ENCODE assay signal across 16 cellular contexts in genomic region chrX:30806187-30806728, GRCh38.
DNase-seq lines count a peak whose midpoint lies in the region; ATAC-seq, FAIRE-seq and TF ChIP-seq lines count a peak whose summit lies in the region.
"Had no signal": no experiment of that assay in that cellular context is flagged by ENCODE, and none has a peak within 500 bp of the region (broad histone marks: within the 10 kb centered on the region; RNA-seq: fewer than 3 reads in every experiment).

No MANE protein-coding gene starts in this region.

- no peaks in the 10 kb centered on the region for H3K36me3 ChIP-seq in bronchial epithelial cell (ENCODE audit: control insufficient read depth, insufficient read depth, low read length)
- H3K36me3 ChIP-seq: BE2C had no signal

- no peaks in the 10 kb centered on the region for H3K27me3 ChIP-seq in bronchial epithelial cell (ENCODE audit: control insufficient read depth, insufficient read depth, low read length)
- H3K27me3 ChIP-seq: BE2C had no signal

- H3K9me3 Mint-ChIP-seq in memory B cell (no peaks in the 10 kb centered on the region), type B pancreatic cell (no peaks in the 10 kb centered on the region)

- TF ChIP-seq CTCF in bronchial epithelial cell (IDR thresholded peaks at IDR 0.05; ENCODE audit: insufficient read depth, low read length, severe bottlenecking), result no peak
- no peak for TF ChIP-seq CTCF in type B pancreatic cell (conservative IDR thresholded peaks at IDR 0.05)

- H3K27ac Mint-ChIP-seq in memory B cell (peak overlapping the region; percentile 58), type B pancreatic cell (no peak overlapping the region)
- H3K27ac Mint-ChIP-seq: CD4-positive, alpha-beta memory T cell had no signal

- H3K4me1 Mint-ChIP-seq in memory B cell, result no peaks in the 10 kb centered on the region
- H3K4me1 Mint-ChIP-seq in type B pancreatic cell (ENCODE audit: unreplicated experiment), result no peaks in the 10 kb centered on the region
- H3K4me1 Mint-ChIP-seq: CD4-positive, alpha-beta memory T cell had no signal

- ATAC-seq in memory B cell (ENCODE audit: low read depth) (no peak), GM21367 (IDR thresholded peaks at IDR 0.05; ENCODE audit: unreplicated experiment) (no peak), GM21526 (IDR thresholded peaks at IDR 0.05; ENCODE audit: low FRiP score, unreplicated experiment) (no peak)
- ATAC-seq: A549, HCT116 had no signal

- no peaks in the 10 kb centered on the region for H3K36me3 Mint-ChIP-seq in memory B cell
- H3K36me3 Mint-ChIP-seq in type B pancreatic cell, result no peaks in the 10 kb centered on the region
- H3K36me3 Mint-ChIP-seq: CD4-positive, alpha-beta memory T cell had no signal

- peak; percentile 43 for DNase-seq in bronchial epithelial cell (ENCODE audit: low read depth)
- no peak for DNase-seq in epithelial cell of prostate (ENCODE audit: low read depth, low spot score)
- no peak for DNase-seq in memory B cell (ENCODE audit: low spot score in 2 of 2)
- DNase-seq in type B pancreatic cell (ENCODE audit: extremely low spot score, unreplicated experiment), result peak; percentile 39
- no peak for DNase-seq in NCI-H2171 (lab: John Stamatoyannopoulos, UW)
- DNase-seq: BE2C; CD4-positive, alpha-beta memory T cell; DMS79 treated with DMSO at 0.1 percent for 48 hours; EL had no signal

- no peak overlapping the region for H3K4me3 Mint-ChIP-seq in memory B cell
- H3K4me3 Mint-ChIP-seq in type B pancreatic cell, result no peak overlapping the region
- H3K4me3 Mint-ChIP-seq: CD4-positive, alpha-beta memory T cell had no signal

- FAIRE-seq in bronchial epithelial cell (lab: Jason Lieb, UNC), result peak; percentile 88
- FAIRE-seq: A549, G401.6, GM12891 had no signal

- H3K27ac ChIP-seq in epithelial cell of prostate, result peak overlapping the region; percentile 46
- H3K27ac ChIP-seq: A549, C4-2B had no signal

- no peak overlapping the region for H3K4me3 ChIP-seq in bronchial epithelial cell (ENCODE audit: low read depth, low read length)
- H3K4me3 ChIP-seq: A549 had no signal

- no peaks in the 10 kb centered on the region for H3K27me3 Mint-ChIP-seq in memory B cell
- no peaks in the 10 kb centered on the region for H3K27me3 Mint-ChIP-seq in type B pancreatic cell
- H3K27me3 Mint-ChIP-seq: CD4-positive, alpha-beta memory T cell had no signal

Comparison
In these comparisons a context has a peak if more than half of its experiments do, and no peak if none do; other contexts are left out.
1. DNase-seq: peak in bronchial epithelial cell (single experiment) and type B pancreatic cell (single experiment); none in epithelial cell of prostate (single experiment), memory B cell (0 of 2) and NCI-H2171 (single experiment).